19 cellular contexts compared by ENCODE assay signal in genomic region chr1:224744521-224744920, GRCh38.
"Had no signal": no experiment of that assay in that cellular context is flagged by ENCODE, and none has a peak within 500 bp of the region (broad histone marks: within the 10 kb centered on the region; RNA-seq: fewer than 3 reads in every experiment).

No MANE protein-coding gene starts in this region.

- H3K4me3 ChIP-seq: breast epithelium, SK-N-MC had no signal

- H3K27ac ChIP-seq: breast epithelium, SK-N-MC, WERI-Rb-1 had no signal

- H3K4me1 ChIP-seq: breast epithelium had no signal

- H3K36me3 ChIP-seq: breast epithelium, WERI-Rb-1 had no signal

- H3K9me3 ChIP-seq: breast epithelium had no signal

- H3K27me3 ChIP-seq: breast epithelium had no signal

- DNase-seq: activated CD4-positive, alpha-beta T cell treated with anti-CD3 and anti-CD28 coated beads for 36 hours; activated CD4-positive, alpha-beta T cell treated with anti-CD3 and anti-CD28 coated beads, Interleukin-2, amount 50 U/mL, for 4 hours; activated CD8-positive, alpha-beta memory T cell treated with anti-CD3 and anti-CD28 coated beads, Interleukin-2, amount 50 U/mL, for 48 hours; activated CD8-positive, alpha-beta T cell treated with anti-CD3 and anti-CD28 coated beads, Interleukin-2, amount 10 ng/mL, durations not matched to agents 7 days and 5 days; activated naive CD4-positive, alpha-beta T cell treated with anti-CD3 and anti-CD28 coated beads, Interleukin-2, amount 50 U/mL, for 16 hours; activated T-cell treated with anti-CD3 and anti-CD28 coated beads, Interleukin-2, amount 50 U/mL, for 1 hour; aorta; caudate nucleus; NCI-H1048; NCI-H1930; NCI-H446; NCI-H524; SIG-M5; T-cell; T-helper 2 cell; T1000; WERI-Rb-1 had no signal

- ATAC-seq: activated CD4-positive, alpha-beta T cell treated with anti-CD3 and anti-CD28 coated beads for 36 hours; activated CD8-positive, alpha-beta T cell treated with anti-CD3 and anti-CD28 coated beads, Interleukin-2, amount 10 ng/mL, durations not matched to agents 7 days and 5 days had no signal
